ENCODE assay signal across 1 cellular context in the genomic region with DNA sequence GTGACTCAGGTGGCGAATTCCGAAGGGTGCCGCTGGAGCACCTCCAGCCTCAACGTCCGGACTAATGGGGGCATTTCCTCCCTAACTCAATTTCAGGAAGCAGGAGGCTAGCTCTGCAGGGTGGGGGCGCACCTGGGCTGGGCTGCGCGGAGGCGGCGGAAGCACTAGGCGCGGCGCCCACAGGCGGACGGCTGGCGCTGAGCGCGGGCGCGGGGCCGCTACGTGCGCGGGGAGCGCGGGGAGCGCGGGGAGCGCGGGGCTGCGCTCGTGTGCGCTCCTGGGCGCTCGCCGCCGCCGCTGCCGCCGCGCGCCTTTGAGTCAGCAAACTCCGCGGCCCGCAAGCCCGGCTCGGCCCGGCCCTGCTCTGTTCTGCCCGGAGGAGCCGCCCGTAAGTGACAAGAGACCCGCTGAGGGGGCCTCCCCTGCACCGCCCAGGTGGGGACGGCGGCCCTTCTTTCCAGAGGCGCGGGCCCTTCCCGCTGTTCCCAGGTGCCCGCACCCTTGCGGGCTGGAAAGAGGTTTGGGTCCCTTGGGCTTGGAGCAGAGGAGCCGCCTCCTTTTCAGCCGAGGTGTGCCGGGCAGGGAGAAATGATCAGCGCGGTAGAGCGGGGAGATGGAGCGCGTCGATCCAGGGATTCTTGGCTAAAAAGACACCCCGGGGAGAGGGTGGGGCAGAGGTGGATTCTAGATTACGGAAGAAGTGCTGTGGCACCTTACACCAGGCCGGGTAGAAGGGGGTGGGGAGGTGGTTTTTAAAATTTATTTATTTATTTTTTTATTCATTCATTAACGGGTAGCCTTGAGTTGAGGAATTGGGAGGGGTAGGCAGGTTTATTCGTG.
TF ChIP-seq lines count a peak whose summit lies in the region.

A gene with protein sequence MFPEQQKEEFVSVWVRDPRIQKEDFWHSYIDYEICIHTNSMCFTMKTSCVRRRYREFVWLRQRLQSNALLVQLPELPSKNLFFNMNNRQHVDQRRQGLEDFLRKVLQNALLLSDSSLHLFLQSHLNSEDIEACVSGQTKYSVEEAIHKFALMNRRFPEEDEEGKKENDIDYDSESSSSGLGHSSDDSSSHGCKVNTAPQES (plus strand): TSS at position 164 of the 840 bp plus-strand sequence. CDS start 54,581 bp downstream, outside the sequence.

TF ChIP-seq in HCT116, 20 proteins besides CTCF, POLR2A, EP300 and RAD21 (continued from another document):
- TF ChIP-seq, protein P1, sequence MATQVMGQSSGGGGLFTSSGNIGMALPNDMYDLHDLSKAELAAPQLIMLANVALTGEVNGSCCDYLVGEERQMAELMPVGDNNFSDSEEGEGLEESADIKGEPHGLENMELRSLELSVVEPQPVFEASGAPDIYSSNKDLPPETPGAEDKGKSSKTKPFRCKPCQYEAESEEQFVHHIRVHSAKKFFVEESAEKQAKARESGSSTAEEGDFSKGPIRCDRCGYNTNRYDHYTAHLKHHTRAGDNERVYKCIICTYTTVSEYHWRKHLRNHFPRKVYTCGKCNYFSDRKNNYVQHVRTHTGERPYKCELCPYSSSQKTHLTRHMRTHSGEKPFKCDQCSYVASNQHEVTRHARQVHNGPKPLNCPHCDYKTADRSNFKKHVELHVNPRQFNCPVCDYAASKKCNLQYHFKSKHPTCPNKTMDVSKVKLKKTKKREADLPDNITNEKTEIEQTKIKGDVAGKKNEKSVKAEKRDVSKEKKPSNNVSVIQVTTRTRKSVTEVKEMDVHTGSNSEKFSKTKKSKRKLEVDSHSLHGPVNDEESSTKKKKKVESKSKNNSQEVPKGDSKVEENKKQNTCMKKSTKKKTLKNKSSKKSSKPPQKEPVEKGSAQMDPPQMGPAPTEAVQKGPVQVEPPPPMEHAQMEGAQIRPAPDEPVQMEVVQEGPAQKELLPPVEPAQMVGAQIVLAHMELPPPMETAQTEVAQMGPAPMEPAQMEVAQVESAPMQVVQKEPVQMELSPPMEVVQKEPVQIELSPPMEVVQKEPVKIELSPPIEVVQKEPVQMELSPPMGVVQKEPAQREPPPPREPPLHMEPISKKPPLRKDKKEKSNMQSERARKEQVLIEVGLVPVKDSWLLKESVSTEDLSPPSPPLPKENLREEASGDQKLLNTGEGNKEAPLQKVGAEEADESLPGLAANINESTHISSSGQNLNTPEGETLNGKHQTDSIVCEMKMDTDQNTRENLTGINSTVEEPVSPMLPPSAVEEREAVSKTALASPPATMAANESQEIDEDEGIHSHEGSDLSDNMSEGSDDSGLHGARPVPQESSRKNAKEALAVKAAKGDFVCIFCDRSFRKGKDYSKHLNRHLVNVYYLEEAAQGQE (IDR thresholded peaks at IDR 0.05; ENCODE audit: low read depth) = no peak
- TF ChIP-seq SIN3A (IDR thresholded peaks at IDR 0.05; ENCODE audit: low read depth) (peak; percentile 53; the same call in 1 of the 2 replicates), ZFX (IDR thresholded peaks at IDR 0.05) (peak; percentile 77), YY1 (IDR thresholded peaks at IDR 0.05; ENCODE audit: extremely low read depth, insufficient replicate concordance, low read depth, low read length) (peak; percentile 62), EZH2phosphoT487 (IDR thresholded peaks at IDR 0.05; ENCODE audit: borderline replicate concordance) (no peak)
- TF ChIP-seq, protein P2, sequence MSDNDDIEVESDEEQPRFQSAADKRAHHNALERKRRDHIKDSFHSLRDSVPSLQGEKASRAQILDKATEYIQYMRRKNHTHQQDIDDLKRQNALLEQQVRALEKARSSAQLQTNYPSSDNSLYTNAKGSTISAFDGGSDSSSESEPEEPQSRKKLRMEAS (IDR thresholded peaks at IDR 0.05) = peak; percentile 55
